In the genomic region with DNA sequence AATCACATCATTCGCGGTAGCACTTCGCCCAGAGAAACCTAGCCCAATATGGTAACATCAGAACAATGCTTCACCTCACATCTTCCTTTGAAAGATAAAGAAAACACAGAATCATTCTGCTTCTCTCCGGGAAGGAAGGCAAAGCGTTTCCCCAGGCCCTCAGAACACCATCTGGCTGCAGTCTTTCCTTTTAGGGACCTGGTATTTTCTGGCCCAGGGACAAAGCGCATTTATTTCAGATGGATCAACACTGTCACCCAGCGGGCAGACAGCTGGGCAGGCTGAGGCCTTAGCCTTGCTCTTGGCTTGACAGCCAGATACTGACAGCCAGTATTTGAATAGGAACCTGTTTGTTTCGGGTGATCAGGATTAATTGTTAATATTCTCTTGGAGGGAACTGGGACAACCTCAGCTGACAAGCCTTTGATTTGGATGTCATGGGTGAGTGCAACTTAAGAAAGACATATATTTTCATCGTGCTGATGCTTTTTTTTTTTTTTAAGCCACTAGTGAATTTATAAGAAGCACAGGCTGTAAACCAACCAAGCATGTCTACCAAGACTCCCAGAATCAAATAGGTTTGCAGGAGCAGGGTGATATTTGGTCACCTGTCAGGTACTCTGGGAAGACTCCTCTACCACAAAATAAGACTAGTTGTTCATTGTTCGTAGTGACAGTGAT, we compare ENCODE assay signal across 8 cellular contexts.
DNase-seq lines count a peak whose midpoint lies in the region; ATAC-seq, FAIRE-seq and TF ChIP-seq lines count a peak whose summit lies in the region.

No MANE protein-coding gene starts in this region.

- peaks cover 66% of the 10 kb centered on the region for H3K4me1 ChIP-seq in A549
- H3K4me1 ChIP-seq in mesodermal cell (ENCODE audit: control insufficient read depth, insufficient read depth, low read length, poor library complexity, severe bottlenecking), result peaks cover 32% of the 10 kb centered on the region

- no peak for TF ChIP-seq EP300 in A549 (IDR thresholded peaks at IDR 0.05)

- H3K4me1 Mint-ChIP-seq in stimulated activated effector memory CD8-positive, alpha-beta T cell treated with anti-CD3 and anti-CD28 coated beads, Interleukin-12 subunit alpha, Interleukin-12 subunit beta, amount 100 ng/mL, for 72 hours, result no peaks in the 10 kb centered on the region

- CTCF ChIA-PET in A549 (lab: Yijun Ruan, JAX), result interaction anchor here (0.6 to 5.2 kb wide), 58 partner anchors 10 to 1208 kb away, joined by 3 to 33 read pairs (median 4); a partner anchor contains a TSS

- no peaks in the 10 kb centered on the region for H3K36me3 Mint-ChIP-seq in stimulated activated effector memory CD8-positive, alpha-beta T cell treated with anti-CD3 and anti-CD28 coated beads, Interleukin-12 subunit alpha, Interleukin-12 subunit beta, amount 100 ng/mL, for 72 hours

- H3K9me3 ChIP-seq in A549, result 0 out of 3 replicates have a peak, but pooled peaks cover 2% of the 10 kb centered on the region
- H3K9me3 ChIP-seq in mesodermal cell (ENCODE audit: control insufficient read depth, low read length), result no peaks in the 10 kb centered on the region

- POLR2A ChIA-PET in A549 (lab: Yijun Ruan, JAX), result interaction anchor here (0.6 to 1.4 kb wide), 3 partner anchors 119 to 137 kb away, joined by 3 to 9 read pairs (median 4); a partner anchor contains a TSS

- TF ChIP-seq CTCF in A549 (IDR thresholded peaks at IDR 0.05) (peak; percentile 99), epithelial cell of proximal tubule (conservative IDR thresholded peaks at IDR 0.05; ENCODE audit: low read depth, low read length) (peak; percentile 98), GM20000 (IDR thresholded peaks at IDR 0.05; ENCODE audit: extremely low read depth, missing control alignments) (no peak)

- ATAC-seq in A549, result peak; percentile 85 to 88
- ATAC-seq in HG03097 (IDR thresholded peaks at IDR 0.05; ENCODE audit: low FRiP score, unreplicated experiment), result no peak
- ATAC-seq in stimulated activated effector memory CD8-positive, alpha-beta T cell treated with anti-CD3 and anti-CD28 coated beads, Interleukin-12 subunit alpha, Interleukin-12 subunit beta, amount 100 ng/mL, for 72 hours, result no peak

- TF ChIP-seq POLR2A in A549 (IDR thresholded peaks at IDR 0.05; ENCODE audit: low read length), result no peak

- H3K4me3 ChIP-seq in A549 (no peak overlapping the region), epithelial cell of proximal tubule (ENCODE audit: low read depth, low read length) (no peak overlapping the region), mesodermal cell (ENCODE audit: extremely low read depth, insufficient read depth, low read length, poor library complexity, severe bottlenecking) (no peak overlapping the region)

- H3K27ac ChIP-seq in A549 (peak overlapping the region; percentile 72 to 87), mesodermal cell (ENCODE audit: low read depth, low read length, severe bottlenecking) (peak overlapping the region; percentile 67)

- TF ChIP-seq RAD21 in A549 (conservative IDR thresholded peaks at IDR 0.05 in 1 of 2, IDR thresholded peaks at IDR 0.05 in 1 of 2), result peak; percentile 99 to 100

- DNase-seq in A549 (ENCODE audit: low read depth in 1 of 2, low spot score in 1 of 2), result peak; percentile 77 to 90
- peak; percentile 71 for DNase-seq in HT1080 (ENCODE audit: low read depth)
- DNase-seq in RCC 7860 (ENCODE audit: low spot score), result peak; percentile 20
- DNase-seq in epithelial cell of proximal tubule (ENCODE audit: low read depth), result peak; percentile 32
- no peak for DNase-seq in GM20000 (ENCODE audit: low spot score)
- no peak for DNase-seq in stimulated activated effector memory CD8-positive, alpha-beta T cell treated with anti-CD3 and anti-CD28 coated beads, Interleukin-12 subunit alpha, Interleukin-12 subunit beta, amount 100 ng/mL, for 72 hours (ENCODE audit: low spot score in 2 of 2)

- H3K9me3 Mint-ChIP-seq in stimulated activated effector memory CD8-positive, alpha-beta T cell treated with anti-CD3 and anti-CD28 coated beads, Interleukin-12 subunit alpha, Interleukin-12 subunit beta, amount 100 ng/mL, for 72 hours, result no peaks in the 10 kb centered on the region

- H3K36me3 ChIP-seq in mesodermal cell (ENCODE audit: control insufficient read depth, insufficient read depth, low read length), result no peaks in the 10 kb centered on the region

- no peak overlapping the region for H3K4me3 Mint-ChIP-seq in stimulated activated effector memory CD8-positive, alpha-beta T cell treated with anti-CD3 and anti-CD28 coated beads, Interleukin-12 subunit alpha, Interleukin-12 subunit beta, amount 100 ng/mL, for 72 hours

- H3K27ac Mint-ChIP-seq in stimulated activated effector memory CD8-positive, alpha-beta T cell treated with anti-CD3 and anti-CD28 coated beads, Interleukin-12 subunit alpha, Interleukin-12 subunit beta, amount 100 ng/mL, for 72 hours, result no peak overlapping the region

- H3K4me2 ChIP-seq in A549, result peak overlapping the region; percentile 71

- WGBS in A549 (ENCODE audit: missing lambda C conversion rate), result 34% methylated on average over 10 of the region's 10 CpGs
- 13 to 28% methylated on average over 7 to 8 of the region's 10 CpGs for WGBS in mesodermal cell (ENCODE audit: insufficient coverage in 2 of 2), 2 experiments

- FAIRE-seq in A549 (lab: Jason Lieb, UNC), result no peak
- FAIRE-seq in RCC 7860 (lab: Jason Lieb, UNC), result no peak

TF ChIP-seq in A549, 52 proteins besides CTCF, POLR2A, EP300 and RAD21:
- TF ChIP-seq SMC3 (IDR thresholded peaks at IDR 0.05) (peak; percentile 96), EHMT2 (IDR thresholded peaks at IDR 0.05; ENCODE audit: low read depth) (no peak)

Comparison
In these comparisons a context has a peak if more than half of its experiments do, and no peak if none do; other contexts are left out.
1. ATAC-seq: peak in A549 (2 of 2); none in HG03097 (single experiment) and stimulated activated effector memory CD8-positive, alpha-beta T cell treated with anti-CD3 and anti-CD28 coated beads, Interleukin-12 subunit alpha, Interleukin-12 subunit beta, amount 100 ng/mL, for 72 hours (single experiment).
2. DNase-seq: peak in A549 (2 of 2), HT1080 (single experiment), RCC 7860 (single experiment) and epithelial cell of proximal tubule (single experiment); none in GM20000 (single experiment) and stimulated activated effector memory CD8-positive, alpha-beta T cell treated with anti-CD3 and anti-CD28 coated beads, Interleukin-12 subunit alpha, Interleukin-12 subunit beta, amount 100 ng/mL, for 72 hours (0 of 2).